ENCODE assay signal across 8 cellular contexts in genomic region chrX:153032397-153033118, GRCh38. TPM values are rescaled to one million over a fixed set of nuclear protein-coding genes. Genes with fewer than 3 reads are reported as not detected.
DNase-seq lines count a peak whose midpoint lies in the region; ATAC-seq and TF ChIP-seq lines count a peak whose summit lies in the region.

No MANE protein-coding gene starts in this region.

- POLR2A ChIA-PET in activated CD8-positive, alpha-beta T cell treated with anti-CD3 and anti-CD28 coated beads for 36 hours (lab: Charles Lee) = no interaction called here

- DNase-seq in NCI-H2171 treated with DMSO at 0.1 percent for 48 hours (lab: John Stamatoyannopoulos, UW) = peak; percentile 2
- no peak for DNase-seq in NCI-H2171 (lab: John Stamatoyannopoulos, UW)
- DNase-seq in NCI-H460 (ENCODE audit: extremely low read depth, low read depth) = peak; percentile 56
- DNase-seq in activated CD8-positive, alpha-beta T cell treated with anti-CD3 and anti-CD28 coated beads for 36 hours = peak; percentile 73
- DNase-seq in effector memory CD8-positive, alpha-beta T cell = peak; percentile 55 to 59 (median 57)
- peak; percentile 66 for DNase-seq in midbrain (lab: John Stamatoyannopoulos, UW)
- peak; percentile 38 for DNase-seq in stimulated activated CD8-positive, alpha-beta memory T cell treated with anti-CD3 and anti-CD28 coated beads, Interleukin-15, amount 100 ng/mL, for 48 hours (ENCODE audit: low read depth in 2 of 2)

- CTCF ChIA-PET in activated CD8-positive, alpha-beta T cell treated with anti-CD3 and anti-CD28 coated beads for 36 hours (lab: Charles Lee) = interaction anchor here (0.8 to 1.7 kb wide), 15 partner anchors 9 to 635 kb away, joined by 3 to 7 read pairs (median 4); no protein-coding TSS in a partner anchor

- H3K4me1 Mint-ChIP-seq in activated CD8-positive, alpha-beta T cell treated with anti-CD3 and anti-CD28 coated beads for 36 hours (ENCODE audit: low read depth) = peaks cover 8% of the 10 kb centered on the region
- peaks cover 3 to 7% of the 10 kb centered on the region in 2 donors for H3K4me1 Mint-ChIP-seq in effector memory CD8-positive, alpha-beta T cell (ENCODE audit: low read depth in 2 of 2)

- no peaks in the 10 kb centered on the region for H3K27me3 Mint-ChIP-seq in activated CD8-positive, alpha-beta T cell treated with anti-CD3 and anti-CD28 coated beads for 36 hours
- H3K27me3 Mint-ChIP-seq in effector memory CD8-positive, alpha-beta T cell = no peaks in the 10 kb centered on the region

- peak; percentile 76 for TF ChIP-seq CTCF in activated CD8-positive, alpha-beta T cell treated with anti-CD3 and anti-CD28 coated beads for 36 hours (IDR thresholded peaks at IDR 0.05)

- H3K27ac Mint-ChIP-seq in activated CD8-positive, alpha-beta T cell treated with anti-CD3 and anti-CD28 coated beads for 36 hours = peak overlapping the region; percentile 90
- H3K27ac Mint-ChIP-seq in effector memory CD8-positive, alpha-beta T cell = peak overlapping the region; percentile 78 to 80

- intact Hi-C loops in activated CD8-positive, alpha-beta T cell treated with anti-CD3 and anti-CD28 coated beads for 36 hours (cut with micrococcal nuclease) = no loop called here

- H3K36me3 Mint-ChIP-seq in activated CD8-positive, alpha-beta T cell treated with anti-CD3 and anti-CD28 coated beads for 36 hours (ENCODE audit: low read depth) = no peaks in the 10 kb centered on the region
- H3K36me3 Mint-ChIP-seq in effector memory CD8-positive, alpha-beta T cell (ENCODE audit: insufficient read depth) = no peaks in the 10 kb centered on the region

- peak; percentile 56 for ATAC-seq in HG03039 (IDR thresholded peaks at IDR 0.05; ENCODE audit: unreplicated experiment)
- ATAC-seq in activated CD8-positive, alpha-beta T cell treated with anti-CD3 and anti-CD28 coated beads for 36 hours = peak; percentile 82
- ATAC-seq in effector memory CD8-positive, alpha-beta T cell (replicated peaks) = peak; percentile 76

- H3K9me3 Mint-ChIP-seq in activated CD8-positive, alpha-beta T cell treated with anti-CD3 and anti-CD28 coated beads for 36 hours = no peaks in the 10 kb centered on the region
- no peaks in the 10 kb centered on the region for H3K9me3 Mint-ChIP-seq in effector memory CD8-positive, alpha-beta T cell

- peak overlapping the region; percentile 79 for H3K4me3 Mint-ChIP-seq in activated CD8-positive, alpha-beta T cell treated with anti-CD3 and anti-CD28 coated beads for 36 hours
- H3K4me3 Mint-ChIP-seq in effector memory CD8-positive, alpha-beta T cell = peak overlapping the region; percentile 74 to 77

RNA-seq across cellular contexts. Expression of gene PNMA3, which starts 23.7 kb away (rescaled TPM):
- not detected in 2 replicates for total RNA-seq in NCI-H460 (2014; rRNA removed; shearing (Covaris generic))
- polyA plus RNA-seq in NCI-H460 (2014; cell fraction: nucleus; rRNA removed) = not detected in 2 replicates
- 1 to 10 TPM; 1.1 to 1.4 TPM for total RNA-seq in activated CD8-positive, alpha-beta T cell treated with anti-CD3 and anti-CD28 coated beads for 36 hours

RNA-seq across cellular contexts. Expression of gene PNMA5, which starts 38.6 kb away (rescaled TPM):
- total RNA-seq in NCI-H460 (2014; rRNA removed; shearing (Covaris generic)) = not detected in 2 replicates
- not detected in 2 replicates for polyA plus RNA-seq in NCI-H460 (2014; cell fraction: nucleus; rRNA removed)
- total RNA-seq in activated CD8-positive, alpha-beta T cell treated with anti-CD3 and anti-CD28 coated beads for 36 hours = not detected

RNA-seq across cellular contexts. Expression of gene PNMA6A, which starts 39.7 kb away (rescaled TPM):
- total RNA-seq in NCI-H460 (2014; rRNA removed; shearing (Covaris generic)) = 1.7 and 2.9 TPM in 2 replicates
- polyA plus RNA-seq in NCI-H460 (2014; cell fraction: nucleus; rRNA removed) = 6.8 and 9.2 TPM in 2 replicates
- total RNA-seq in activated CD8-positive, alpha-beta T cell treated with anti-CD3 and anti-CD28 coated beads for 36 hours = under 1 TPM; 0.40 to 0.43 TPM
